Comparison of ENCODE assay signal across 8 cellular contexts in the genomic region with DNA sequence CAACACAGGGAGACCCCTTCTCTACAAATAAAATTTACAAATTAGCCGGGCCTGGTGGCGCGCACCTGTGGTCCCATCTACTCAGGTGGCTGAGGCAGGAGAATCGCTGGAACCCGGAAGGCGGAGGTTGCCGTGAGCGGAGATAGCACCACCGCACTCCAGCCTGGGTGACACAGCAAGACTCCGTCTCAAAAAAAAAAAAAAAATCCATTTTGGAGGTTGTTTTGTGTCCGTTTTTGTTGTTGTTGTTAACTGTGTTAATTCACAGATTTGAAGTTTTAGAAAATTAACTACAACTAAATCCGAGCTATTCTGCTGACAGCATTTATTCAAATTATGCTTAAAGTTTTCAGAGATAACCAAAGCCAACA. TPM values are rescaled to one million over a fixed set of nuclear protein-coding genes. Genes with fewer than 3 reads are reported as not detected.
DNase-seq lines count a peak whose midpoint lies in the region; ATAC-seq, FAIRE-seq and TF ChIP-seq lines count a peak whose summit lies in the region.

No MANE protein-coding gene starts in this region.

- H3K4me3 ChIP-seq in bronchial epithelial cell (ENCODE audit: low read depth, low read length) (peak overlapping the region; percentile 63), suprapubic skin (peak overlapping the region; percentile 75)

- H3K27ac ChIP-seq in RWPE1 (peak overlapping the region; percentile 97), suprapubic skin (peak overlapping the region; percentile 97)

- TF ChIP-seq POLR2A in suprapubic skin (IDR thresholded peaks at IDR 0.05) = no peak

- H3K27me3 Mint-ChIP-seq in memory B cell = no peaks in the 10 kb centered on the region

- H3K4me1 Mint-ChIP-seq in memory B cell = peaks cover 17% of the 10 kb centered on the region

- H3K36me3 Mint-ChIP-seq in memory B cell = peaks cover 6% of the 10 kb centered on the region

- H3K36me3 ChIP-seq in bronchial epithelial cell (ENCODE audit: control insufficient read depth, insufficient read depth, low read length) (no peaks in the 10 kb centered on the region), suprapubic skin (no peaks in the 10 kb centered on the region)

- H3K4me3 Mint-ChIP-seq in memory B cell = peak overlapping the region; percentile 92

- 12% methylated on average over 12 of the region's 12 CpGs for WGBS in suprapubic skin

- DNase-seq in DMS79 treated with DMSO at 0.1 percent for 48 hours (lab: John Stamatoyannopoulos, UW) (peak; percentile 51), DMS79 (lab: John Stamatoyannopoulos, UW) (no peak), RWPE1 (ENCODE audit: low spot score) (no peak), bronchial epithelial cell (ENCODE audit: low read depth) (no peak), memory B cell (ENCODE audit: low spot score in 2 of 2) (peak; percentile 3 to 13), suprapubic skin (ENCODE audit: low spot score in 2 of 2) (peak in 1 of 2 donors; percentile 68), frontal cortex (ENCODE audit: low spot score in 2 of 2) (no peak)

- CTCF ChIA-PET in RWPE1 (lab: Yijun Ruan, JAX) = interaction anchor here (0.6 kb wide), 1 partner anchor 48 kb away, joined by 3 read pairs; no protein-coding TSS in a partner anchor

- H3K27ac Mint-ChIP-seq in memory B cell = peak overlapping the region; percentile 95

- H3K27me3 ChIP-seq in bronchial epithelial cell (ENCODE audit: control insufficient read depth, insufficient read depth, low read length) = no peaks in the 10 kb centered on the region
- no peaks in the 10 kb centered on the region for H3K27me3 ChIP-seq in suprapubic skin

- TF ChIP-seq EP300 in suprapubic skin (IDR thresholded peaks at IDR 0.05) = no peak

- POLR2A ChIA-PET in RWPE1 (lab: Yijun Ruan, JAX; ENCODE audit: low non-redundant PET) = interaction anchor here (0.7 kb wide), 1 partner anchor 53 kb away, joined by 4 read pairs; no protein-coding TSS in a partner anchor

- peaks cover 23% of the 10 kb centered on the region for H3K4me1 ChIP-seq in suprapubic skin

- H3K9me3 Mint-ChIP-seq in memory B cell = no peaks in the 10 kb centered on the region

- ATAC-seq in memory B cell (ENCODE audit: low read depth) (no peak), GM19455 (IDR thresholded peaks at IDR 0.05; ENCODE audit: unreplicated experiment) (no peak)

- TF ChIP-seq CTCF in RWPE1 (conservative IDR thresholded peaks at IDR 0.05; ENCODE audit: low read depth) = no peak
- no peak for TF ChIP-seq CTCF in bronchial epithelial cell (IDR thresholded peaks at IDR 0.05; ENCODE audit: insufficient read depth, low read length, severe bottlenecking)
- TF ChIP-seq CTCF in suprapubic skin (IDR thresholded peaks at IDR 0.05) = no peak

- no peaks in the 10 kb centered on the region for H3K9me3 ChIP-seq in suprapubic skin

- no peak for FAIRE-seq in bronchial epithelial cell (lab: Jason Lieb, UNC)
- no peak for FAIRE-seq in frontal cortex (lab: Jason Lieb, UNC)

RNA-seq across cellular contexts. Expression of gene CLCC1, which starts 0.6 kb away (rescaled TPM):
- total RNA-seq in bronchial epithelial cell (18.7 and 31.3 TPM in 2 replicates), suprapubic skin (10 to 100 TPM; 12.4 to 19.4 (median 18.5) TPM), frontal cortex (28.1 TPM)

Comparison
In these comparisons a context has a peak if more than half of its experiments do, and no peak if none do; other contexts are left out.
1. DNase-seq: peak in DMS79 treated with DMSO at 0.1 percent for 48 hours (single experiment) and memory B cell (2 of 2); none in DMS79 (single experiment), RWPE1 (single experiment), bronchial epithelial cell (single experiment) and frontal cortex (0 of 2).